Comparison of ENCODE assay signal across 1 cellular context in the genomic region with DNA sequence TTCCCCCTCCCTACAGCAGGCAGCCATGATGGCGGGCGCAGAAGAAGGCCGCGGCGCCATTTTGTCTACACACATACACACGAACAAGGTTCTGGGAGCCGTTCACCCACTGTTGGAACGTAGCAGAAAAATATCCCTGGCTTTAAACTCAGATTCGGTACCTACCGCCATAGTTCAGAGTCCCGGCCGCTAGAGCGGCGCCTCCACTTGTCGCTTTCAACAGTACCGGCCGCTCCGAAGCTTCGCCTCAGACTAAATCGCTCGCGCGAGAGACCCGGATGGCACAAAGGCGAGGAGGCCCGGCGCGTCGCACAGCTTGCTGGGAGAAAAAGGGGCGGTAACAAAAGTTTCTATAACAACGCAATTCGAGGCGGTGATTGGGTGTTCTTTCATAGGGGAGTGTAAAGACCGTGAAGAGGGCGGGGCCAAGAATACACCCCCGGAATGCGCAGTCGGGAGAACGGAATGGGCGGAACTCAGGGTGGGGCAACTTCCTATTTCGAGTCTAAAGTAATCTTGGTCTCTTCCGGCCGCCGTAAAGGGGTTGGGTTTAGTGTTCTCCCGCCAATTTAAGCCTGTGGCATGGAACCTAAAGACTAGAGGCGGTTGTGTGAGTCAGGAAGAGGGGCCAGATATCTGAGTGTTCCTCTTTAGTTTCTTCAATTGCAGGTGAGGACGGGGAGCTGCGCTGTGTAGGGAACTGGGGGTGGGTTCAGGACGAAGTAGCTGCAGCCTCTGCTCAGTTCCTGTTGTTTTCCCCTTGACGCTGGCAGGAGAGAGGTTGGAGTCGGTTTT.
TF ChIP-seq lines count a peak whose summit lies in the region.

Gene KNTC1 (plus strand): TSS at position 567 of the 795 bp plus-strand sequence. CDS start 2,815 bp downstream, outside the sequence.
Gene RSRC2 (minus strand): TSS at position 254 of the 795 bp plus-strand sequence. CDS start 83 bp downstream, at position 171.

TF ChIP-seq in GM12878, 131 proteins besides CTCF, POLR2A, EP300 and RAD21 (continued from another document):
- TF ChIP-seq MEF2B (IDR thresholded peaks at IDR 0.05; ENCODE audit: partially characterized antibody, poor library complexity, severe bottlenecking) (peak; percentile 51), NBN (IDR thresholded peaks at IDR 0.05) (peak; percentile 91), CREB1 (IDR thresholded peaks at IDR 0.05; ENCODE audit: low read depth) (peak; percentile 56; the same call in 1 of the 2 replicates), TCF3 (IDR thresholded peaks at IDR 0.05; ENCODE audit: borderline replicate concordance, insufficient read depth, low read depth, low read length) (peak; percentile 53; the same call in 1 of the 2 replicates), SMARCA5 (IDR thresholded peaks at IDR 0.05) (no peak), SPI1 (IDR thresholded peaks at IDR 0.05; ENCODE audit: borderline replicate concordance, insufficient read depth, low read depth, low read length) (peak; percentile 55), GATAD2B (conservative IDR thresholded peaks at IDR 0.05; ENCODE audit: low read depth) (0 out of 2 replicates have a peak, but pooled peaks have one; percentile 32), SP1 (IDR thresholded peaks at IDR 0.05; ENCODE audit: low read depth, low read length) (peak; percentile 78), SIX5 (IDR thresholded peaks at IDR 0.05; ENCODE audit: low read depth, low read length, severe bottlenecking) (no peak), E2F4 (IDR thresholded peaks at IDR 0.05; ENCODE audit: low read depth, low read length) (peak; percentile 86), BACH1 (IDR thresholded peaks at IDR 0.05; ENCODE audit: borderline replicate concordance) (peak; percentile 64; the same call in 1 of the 2 replicates), SUPT20H (IDR thresholded peaks at IDR 0.05; ENCODE audit: borderline replicate concordance, control insufficient read depth, low read depth, low read length) (no peak), CBX5 (IDR thresholded peaks at IDR 0.05; ENCODE audit: low read depth) (0 out of 2 replicates have a peak, but pooled peaks have one; percentile 64), SMAD1 (IDR thresholded peaks at IDR 0.05; ENCODE audit: low read depth, partially characterized antibody) (peak; percentile 83), POLR2AphosphoS2 (IDR thresholded peaks at IDR 0.05; ENCODE audit: low read depth, low read length) (peak; percentile 95), CHD1 (IDR thresholded peaks at IDR 0.05; ENCODE audit: low read depth, low read length) (peak; percentile 89; the same call in 1 of the 2 replicates), E4F1 (IDR thresholded peaks at IDR 0.05; ENCODE audit: borderline replicate concordance, partially characterized antibody) (peak; percentile 62), SMAD5 (IDR thresholded peaks at IDR 0.05; ENCODE audit: low read depth) (peak; percentile 97), STAT3 (IDR thresholded peaks at IDR 0.05; ENCODE audit: low read depth, low read length) (no peak), ZNF274 (IDR thresholded peaks at IDR 0.05; ENCODE audit: insufficient read depth, insufficient read length) (no peak), ASH2L (IDR thresholded peaks at IDR 0.05; ENCODE audit: borderline replicate concordance, low read depth) (no peak), MXI1 (IDR thresholded peaks at IDR 0.05; ENCODE audit: low read depth, low read length) (peak; percentile 94), POU2F2 (IDR thresholded peaks at IDR 0.05; ENCODE audit: borderline replicate concordance, low read depth, low read length) (peak; percentile 91; the same call in 2 of the 3 replicates), IRF3 (IDR thresholded peaks at IDR 0.05) (0 out of 2 replicates have a peak, but pooled peaks have one; percentile 21), DPF2 (IDR thresholded peaks at IDR 0.05) (peak; percentile 21; the same call in 1 of the 2 replicates), EGR1 (IDR thresholded peaks at IDR 0.05; ENCODE audit: borderline replicate concordance in 1 of 2, low read depth in 2 of 2, low read length in 2 of 2) (peak in 1 of 2 experiments; percentile 83; a peak in 1 of 3 replicates), IKZF1 (conservative IDR thresholded peaks at IDR 0.05) (peak; percentile 53)
- TF ChIP-seq, protein P1, sequence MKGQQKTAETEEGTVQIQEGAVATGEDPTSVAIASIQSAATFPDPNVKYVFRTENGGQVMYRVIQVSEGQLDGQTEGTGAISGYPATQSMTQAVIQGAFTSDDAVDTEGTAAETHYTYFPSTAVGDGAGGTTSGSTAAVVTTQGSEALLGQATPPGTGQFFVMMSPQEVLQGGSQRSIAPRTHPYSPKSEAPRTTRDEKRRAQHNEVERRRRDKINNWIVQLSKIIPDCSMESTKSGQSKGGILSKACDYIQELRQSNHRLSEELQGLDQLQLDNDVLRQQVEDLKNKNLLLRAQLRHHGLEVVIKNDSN (IDR thresholded peaks at IDR 0.05; ENCODE audit: borderline replicate concordance, extremely low read length, insufficient read depth, low read depth, low read length): no peak
- TF ChIP-seq, protein P2, sequence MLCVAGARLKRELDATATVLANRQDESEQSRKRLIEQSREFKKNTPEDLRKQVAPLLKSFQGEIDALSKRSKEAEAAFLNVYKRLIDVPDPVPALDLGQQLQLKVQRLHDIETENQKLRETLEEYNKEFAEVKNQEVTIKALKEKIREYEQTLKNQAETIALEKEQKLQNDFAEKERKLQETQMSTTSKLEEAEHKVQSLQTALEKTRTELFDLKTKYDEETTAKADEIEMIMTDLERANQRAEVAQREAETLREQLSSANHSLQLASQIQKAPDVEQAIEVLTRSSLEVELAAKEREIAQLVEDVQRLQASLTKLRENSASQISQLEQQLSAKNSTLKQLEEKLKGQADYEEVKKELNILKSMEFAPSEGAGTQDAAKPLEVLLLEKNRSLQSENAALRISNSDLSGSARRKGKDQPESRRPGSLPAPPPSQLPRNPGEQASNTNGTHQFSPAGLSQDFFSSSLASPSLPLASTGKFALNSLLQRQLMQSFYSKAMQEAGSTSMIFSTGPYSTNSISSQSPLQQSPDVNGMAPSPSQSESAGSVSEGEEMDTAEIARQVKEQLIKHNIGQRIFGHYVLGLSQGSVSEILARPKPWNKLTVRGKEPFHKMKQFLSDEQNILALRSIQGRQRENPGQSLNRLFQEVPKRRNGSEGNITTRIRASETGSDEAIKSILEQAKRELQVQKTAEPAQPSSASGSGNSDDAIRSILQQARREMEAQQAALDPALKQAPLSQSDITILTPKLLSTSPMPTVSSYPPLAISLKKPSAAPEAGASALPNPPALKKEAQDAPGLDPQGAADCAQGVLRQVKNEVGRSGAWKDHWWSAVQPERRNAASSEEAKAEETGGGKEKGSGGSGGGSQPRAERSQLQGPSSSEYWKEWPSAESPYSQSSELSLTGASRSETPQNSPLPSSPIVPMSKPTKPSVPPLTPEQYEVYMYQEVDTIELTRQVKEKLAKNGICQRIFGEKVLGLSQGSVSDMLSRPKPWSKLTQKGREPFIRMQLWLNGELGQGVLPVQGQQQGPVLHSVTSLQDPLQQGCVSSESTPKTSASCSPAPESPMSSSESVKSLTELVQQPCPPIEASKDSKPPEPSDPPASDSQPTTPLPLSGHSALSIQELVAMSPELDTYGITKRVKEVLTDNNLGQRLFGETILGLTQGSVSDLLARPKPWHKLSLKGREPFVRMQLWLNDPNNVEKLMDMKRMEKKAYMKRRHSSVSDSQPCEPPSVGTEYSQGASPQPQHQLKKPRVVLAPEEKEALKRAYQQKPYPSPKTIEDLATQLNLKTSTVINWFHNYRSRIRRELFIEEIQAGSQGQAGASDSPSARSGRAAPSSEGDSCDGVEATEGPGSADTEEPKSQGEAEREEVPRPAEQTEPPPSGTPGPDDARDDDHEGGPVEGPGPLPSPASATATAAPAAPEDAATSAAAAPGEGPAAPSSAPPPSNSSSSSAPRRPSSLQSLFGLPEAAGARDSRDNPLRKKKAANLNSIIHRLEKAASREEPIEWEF (IDR thresholded peaks at IDR 0.05; ENCODE audit: insufficient replicate concordance, low read depth, low read length): no peak
- TF ChIP-seq, protein P3, sequence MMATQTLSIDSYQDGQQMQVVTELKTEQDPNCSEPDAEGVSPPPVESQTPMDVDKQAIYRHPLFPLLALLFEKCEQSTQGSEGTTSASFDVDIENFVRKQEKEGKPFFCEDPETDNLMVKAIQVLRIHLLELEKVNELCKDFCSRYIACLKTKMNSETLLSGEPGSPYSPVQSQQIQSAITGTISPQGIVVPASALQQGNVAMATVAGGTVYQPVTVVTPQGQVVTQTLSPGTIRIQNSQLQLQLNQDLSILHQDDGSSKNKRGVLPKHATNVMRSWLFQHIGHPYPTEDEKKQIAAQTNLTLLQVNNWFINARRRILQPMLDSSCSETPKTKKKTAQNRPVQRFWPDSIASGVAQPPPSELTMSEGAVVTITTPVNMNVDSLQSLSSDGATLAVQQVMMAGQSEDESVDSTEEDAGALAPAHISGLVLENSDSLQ (IDR thresholded peaks at IDR 0.05): peak; percentile 19; the same call in 1 of the 2 replicates
- TF ChIP-seq, protein P4, sequence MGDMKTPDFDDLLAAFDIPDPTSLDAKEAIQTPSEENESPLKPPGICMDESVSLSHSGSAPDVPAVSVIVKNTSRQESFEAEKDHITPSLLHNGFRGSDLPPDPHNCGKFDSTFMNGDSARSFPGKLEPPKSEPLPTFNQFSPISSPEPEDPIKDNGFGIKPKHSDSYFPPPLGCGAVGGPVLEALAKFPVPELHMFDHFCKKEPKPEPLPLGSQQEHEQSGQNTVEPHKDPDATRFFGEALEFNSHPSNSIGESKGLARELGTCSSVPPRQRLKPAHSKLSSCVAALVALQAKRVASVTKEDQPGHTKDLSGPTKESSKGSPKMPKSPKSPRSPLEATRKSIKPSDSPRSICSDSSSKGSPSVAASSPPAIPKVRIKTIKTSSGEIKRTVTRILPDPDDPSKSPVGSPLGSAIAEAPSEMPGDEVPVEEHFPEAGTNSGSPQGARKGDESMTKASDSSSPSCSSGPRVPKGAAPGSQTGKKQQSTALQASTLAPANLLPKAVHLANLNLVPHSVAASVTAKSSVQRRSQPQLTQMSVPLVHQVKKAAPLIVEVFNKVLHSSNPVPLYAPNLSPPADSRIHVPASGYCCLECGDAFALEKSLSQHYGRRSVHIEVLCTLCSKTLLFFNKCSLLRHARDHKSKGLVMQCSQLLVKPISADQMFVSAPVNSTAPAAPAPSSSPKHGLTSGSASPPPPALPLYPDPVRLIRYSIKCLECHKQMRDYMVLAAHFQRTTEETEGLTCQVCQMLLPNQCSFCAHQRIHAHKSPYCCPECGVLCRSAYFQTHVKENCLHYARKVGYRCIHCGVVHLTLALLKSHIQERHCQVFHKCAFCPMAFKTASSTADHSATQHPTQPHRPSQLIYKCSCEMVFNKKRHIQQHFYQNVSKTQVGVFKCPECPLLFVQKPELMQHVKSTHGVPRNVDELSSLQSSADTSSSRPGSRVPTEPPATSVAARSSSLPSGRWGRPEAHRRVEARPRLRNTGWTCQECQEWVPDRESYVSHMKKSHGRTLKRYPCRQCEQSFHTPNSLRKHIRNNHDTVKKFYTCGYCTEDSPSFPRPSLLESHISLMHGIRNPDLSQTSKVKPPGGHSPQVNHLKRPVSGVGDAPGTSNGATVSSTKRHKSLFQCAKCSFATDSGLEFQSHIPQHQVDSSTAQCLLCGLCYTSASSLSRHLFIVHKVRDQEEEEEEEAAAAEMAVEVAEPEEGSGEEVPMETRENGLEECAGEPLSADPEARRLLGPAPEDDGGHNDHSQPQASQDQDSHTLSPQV (IDR thresholded peaks at IDR 0.05): no peak
- TF ChIP-seq, protein P5, sequence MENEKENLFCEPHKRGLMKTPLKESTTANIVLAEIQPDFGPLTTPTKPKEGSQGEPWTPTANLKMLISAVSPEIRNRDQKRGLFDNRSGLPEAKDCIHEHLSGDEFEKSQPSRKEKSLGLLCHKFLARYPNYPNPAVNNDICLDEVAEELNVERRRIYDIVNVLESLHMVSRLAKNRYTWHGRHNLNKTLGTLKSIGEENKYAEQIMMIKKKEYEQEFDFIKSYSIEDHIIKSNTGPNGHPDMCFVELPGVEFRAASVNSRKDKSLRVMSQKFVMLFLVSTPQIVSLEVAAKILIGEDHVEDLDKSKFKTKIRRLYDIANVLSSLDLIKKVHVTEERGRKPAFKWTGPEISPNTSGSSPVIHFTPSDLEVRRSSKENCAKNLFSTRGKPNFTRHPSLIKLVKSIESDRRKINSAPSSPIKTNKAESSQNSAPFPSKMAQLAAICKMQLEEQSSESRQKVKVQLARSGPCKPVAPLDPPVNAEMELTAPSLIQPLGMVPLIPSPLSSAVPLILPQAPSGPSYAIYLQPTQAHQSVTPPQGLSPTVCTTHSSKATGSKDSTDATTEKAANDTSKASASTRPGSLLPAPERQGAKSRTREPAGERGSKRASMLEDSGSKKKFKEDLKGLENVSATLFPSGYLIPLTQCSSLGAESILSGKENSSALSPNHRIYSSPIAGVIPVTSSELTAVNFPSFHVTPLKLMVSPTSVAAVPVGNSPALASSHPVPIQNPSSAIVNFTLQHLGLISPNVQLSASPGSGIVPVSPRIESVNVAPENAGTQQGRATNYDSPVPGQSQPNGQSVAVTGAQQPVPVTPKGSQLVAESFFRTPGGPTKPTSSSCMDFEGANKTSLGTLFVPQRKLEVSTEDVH (IDR thresholded peaks at IDR 0.05; ENCODE audit: low read depth, partially characterized antibody): peak; percentile 99
TF ChIP-seq in GM12878: peak in this region for 61.
